In genomic region chr16:3052571-3053329, GRCh38 we compare ENCODE assay signal across 9 cellular contexts. TPM values are rescaled to one million over a fixed set of nuclear protein-coding genes. Genes with fewer than 3 reads are reported as not detected.
DNase-seq lines count a peak whose midpoint lies in the region; ATAC-seq and TF ChIP-seq lines count a peak whose summit lies in the region.
"Not testable (repeated sequence)": the region's sequence is repeated elsewhere in the genome, so short reads cannot be mapped to it uniquely, and the experiment has no call there.
"Had no signal": no experiment of that assay in that cellular context is flagged by ENCODE, and none has a peak within 500 bp of the region (broad histone marks: within the 10 kb centered on the region; RNA-seq: fewer than 3 reads in every experiment).

No MANE protein-coding gene starts in this region.

- H3K4me3 Mint-ChIP-seq in CD4-positive, alpha-beta T cell; T-cell; activated CD8-positive, alpha-beta T cell treated with anti-CD3 and anti-CD28 coated beads for 36 hours; immature natural killer cell: not testable (repeated sequence)

- H3K27me3 Mint-ChIP-seq in CD4-positive, alpha-beta T cell; T-cell; activated CD8-positive, alpha-beta T cell treated with anti-CD3 and anti-CD28 coated beads for 36 hours: not testable (repeated sequence)
- peaks cover 5 to 13% (median 8%) of the 10 kb centered on the region in 3 donors for H3K27me3 Mint-ChIP-seq in immature natural killer cell (ENCODE audit: low read depth in 3 of 3)

- POLR2A ChIA-PET in CD4-positive, alpha-beta T cell (lab: Charles Lee); T-cell (lab: Charles Lee); activated CD8-positive, alpha-beta T cell treated with anti-CD3 and anti-CD28 coated beads for 36 hours (lab: Charles Lee): not testable (repeated sequence)

- not testable (repeated sequence) for H3K27ac ChIP-seq in CD4-positive, alpha-beta T cell (ENCODE audit: low read depth, low read length)

- intact Hi-C loops in CD4-positive, alpha-beta T cell (cut with DNase I, micrococcal nuclease); activated CD8-positive, alpha-beta T cell treated with anti-CD3 and anti-CD28 coated beads for 36 hours (cut with micrococcal nuclease): not testable (repeated sequence)

- H3K9me3 Mint-ChIP-seq in CD4-positive, alpha-beta T cell; T-cell; activated CD8-positive, alpha-beta T cell treated with anti-CD3 and anti-CD28 coated beads for 36 hours; activated naive CD4-positive, alpha-beta T cell treated with anti-CD3 and anti-CD28 coated beads, Interleukin-2, amount 50 U/mL, for 72 hours; immature natural killer cell: not testable (repeated sequence)

- not testable (repeated sequence) for H3K27ac Mint-ChIP-seq in CD4-positive, alpha-beta T cell; activated CD8-positive, alpha-beta T cell treated with anti-CD3 and anti-CD28 coated beads for 36 hours; activated naive CD4-positive, alpha-beta T cell treated with anti-CD3 and anti-CD28 coated beads, Interleukin-2, amount 50 U/mL, for 72 hours
- peak overlapping the region in 1 of 2 donors; percentile 73 for H3K27ac Mint-ChIP-seq in T-cell
- H3K27ac Mint-ChIP-seq in immature natural killer cell: peak overlapping the region in 4 of 6 donors; percentile 33 to 77 (median 54)

- H3K4me1 Mint-ChIP-seq in CD4-positive, alpha-beta T cell (ENCODE audit: low read depth): peaks cover 46% of the 10 kb centered on the region
- H3K4me1 Mint-ChIP-seq in T-cell: peaks cover 34 to 59% (median 54%) of the 10 kb centered on the region in 3 donors
- peaks cover 47% of the 10 kb centered on the region for H3K4me1 Mint-ChIP-seq in activated CD8-positive, alpha-beta T cell treated with anti-CD3 and anti-CD28 coated beads for 36 hours (ENCODE audit: low read depth)
- peaks cover 62 to 66% of the 10 kb centered on the region in 2 donors for H3K4me1 Mint-ChIP-seq in immature natural killer cell

- CTCF ChIA-PET in CD4-positive, alpha-beta T cell (lab: Charles Lee); T-cell (lab: Charles Lee): not testable (repeated sequence)
- CTCF ChIA-PET in activated CD8-positive, alpha-beta T cell treated with anti-CD3 and anti-CD28 coated beads for 36 hours (lab: Charles Lee): interaction anchor here (6.0 kb wide), 1 partner anchor 22 kb away, joined by 99 read pairs; no protein-coding TSS in a partner anchor

- not testable (repeated sequence) for H3K27me3 ChIP-seq in CD4-positive, alpha-beta T cell (ENCODE audit: control insufficient read depth, insufficient read depth, low read length)

- not testable (repeated sequence) for H3K9me3 ChIP-seq in CD4-positive, alpha-beta T cell (ENCODE audit: control insufficient read depth, low read length)

- DNase-seq in CD4-positive, alpha-beta T cell: peak in 1 of 10 experiments; percentile 31
- not testable (repeated sequence) for DNase-seq in T-cell; activated naive CD4-positive, alpha-beta T cell treated with anti-CD3 and anti-CD28 coated beads, Interleukin-2, amount 50 U/mL, for 72 hours (ENCODE audit: low spot score in 2 of 2); immature natural killer cell; stimulated activated naive CD8-positive, alpha-beta T cell treated with anti-CD3 and anti-CD28 coated beads, Interleukin-15, Interleukin-2, amounts not matched to agents 100 U/mL and 50 U/mL, for 24 hours
- peak; percentile 42 for DNase-seq in activated CD8-positive, alpha-beta T cell treated with anti-CD3 and anti-CD28 coated beads for 36 hours

- H3K36me3 Mint-ChIP-seq in CD4-positive, alpha-beta T cell (ENCODE audit: low read depth): peaks cover 26% of the 10 kb centered on the region
- H3K36me3 Mint-ChIP-seq in T-cell (peaks cover 13% of the 10 kb centered on the region), immature natural killer cell (peaks cover 6 to 22% (median 7%) of the 10 kb centered on the region in 3 donors)
- H3K36me3 Mint-ChIP-seq in activated CD8-positive, alpha-beta T cell treated with anti-CD3 and anti-CD28 coated beads for 36 hours (ENCODE audit: low read depth): peaks cover 25% of the 10 kb centered on the region
- H3K36me3 Mint-ChIP-seq in activated naive CD4-positive, alpha-beta T cell treated with anti-CD3 and anti-CD28 coated beads, Interleukin-2, amount 50 U/mL, for 72 hours: peaks cover 0 to 12% of the 10 kb centered on the region in 2 donors

- not testable (repeated sequence) for TF ChIP-seq CTCF in CD4-positive, alpha-beta T cell (IDR thresholded peaks at IDR 0.05); activated CD8-positive, alpha-beta T cell treated with anti-CD3 and anti-CD28 coated beads for 36 hours (IDR thresholded peaks at IDR 0.05)

- ATAC-seq in CD4-positive, alpha-beta T cell (ENCODE audit: poor library complexity): peak; percentile 58
- ATAC-seq in T-cell (replicated peaks in 1 of 4): peak; percentile 38 to 63 (median 52)
- ATAC-seq in activated CD8-positive, alpha-beta T cell treated with anti-CD3 and anti-CD28 coated beads for 36 hours: peak; percentile 38
- peak; percentile 77 to 78 for ATAC-seq in activated naive CD4-positive, alpha-beta T cell treated with anti-CD3 and anti-CD28 coated beads, Interleukin-2, amount 50 U/mL, for 72 hours
- peak; percentile 59 for ATAC-seq in stimulated activated naive CD8-positive, alpha-beta T cell treated with anti-CD3 and anti-CD28 coated beads, Interleukin-15, Interleukin-2, amounts not matched to agents 100 U/mL and 50 U/mL, for 24 hours

RNA-seq across cellular contexts. Expression of gene MMP25, which starts 6.4 kb away (rescaled TPM):
- total RNA-seq in CD4-positive, alpha-beta T cell: under 1 TPM; 0.42 to 0.80 TPM
- total RNA-seq in T-cell: 1 to 10 TPM; 1.6 to 9.6 (median 4.1) TPM
- 1 to 10 TPM; 1.1 to 1.5 TPM for total RNA-seq in activated CD8-positive, alpha-beta T cell treated with anti-CD3 and anti-CD28 coated beads for 36 hours
- 1 to 10 TPM; 1.8 to 2.0 TPM for total RNA-seq in activated naive CD4-positive, alpha-beta T cell treated with anti-CD3 and anti-CD28 coated beads, Interleukin-2, amount 50 U/mL, for 72 hours
- polyA plus RNA-seq in immature natural killer cell: 1 to 10 TPM in 1 of 3 donors, under 1 TPM in 2; 0.19 to 2.2 (median 0.73) TPM

RNA-seq across cellular contexts. Expression of gene IL32, which starts 12.7 kb away (rescaled TPM):
- total RNA-seq in CD4-positive, alpha-beta T cell: 100 to 1,000 TPM; 378 to 383 TPM
- 1,000 to 10,000 TPM in 2 of 5 donors, 100 to 1,000 TPM in 3; 736 to 1,200 (median 999) TPM for total RNA-seq in T-cell
- total RNA-seq in activated CD8-positive, alpha-beta T cell treated with anti-CD3 and anti-CD28 coated beads for 36 hours: 100 to 1,000 TPM; 971 to 974 TPM
- total RNA-seq in activated naive CD4-positive, alpha-beta T cell treated with anti-CD3 and anti-CD28 coated beads, Interleukin-2, amount 50 U/mL, for 72 hours: 1,000 to 10,000 TPM; 2,042 to 3,291 TPM
- polyA plus RNA-seq in immature natural killer cell: 1,000 to 10,000 TPM in 1 of 3 donors, 100 to 1,000 TPM in 2; 878 to 1,331 (median 944) TPM

RNA-seq across cellular contexts. Expression of gene BICDL2, which starts 16.0 kb away (rescaled TPM):
- total RNA-seq in CD4-positive, alpha-beta T cell: not detected
- under 1 TPM in 3 of 5 donors, not detected in 2; 0.13 to 0.16 (median 0.15) TPM for total RNA-seq in T-cell
- under 1 TPM; 0.77 to 0.92 TPM for total RNA-seq in activated CD8-positive, alpha-beta T cell treated with anti-CD3 and anti-CD28 coated beads for 36 hours
- total RNA-seq in activated naive CD4-positive, alpha-beta T cell treated with anti-CD3 and anti-CD28 coated beads, Interleukin-2, amount 50 U/mL, for 72 hours: 1 to 10 TPM in 1 of 2 donors, not detected in 1; 2.9 TPM
- polyA plus RNA-seq in immature natural killer cell: not detected
- total RNA-seq: A172, skeletal muscle tissue had no signal
- polyA plus RNA-seq: CD14-positive monocyte had no signal

RNA-seq across cellular contexts. Expression of gene THOC6, which starts 28.9 kb away (rescaled TPM):
- 10 to 100 TPM; 12.0 to 12.9 TPM for total RNA-seq in CD4-positive, alpha-beta T cell
- 10 to 100 TPM; 23.7 to 32.8 (median 31.7) TPM for total RNA-seq in T-cell
- total RNA-seq in activated CD8-positive, alpha-beta T cell treated with anti-CD3 and anti-CD28 coated beads for 36 hours: 10 to 100 TPM; 55.4 to 56.6 TPM
- 10 to 100 TPM; 35.3 to 65.2 TPM for total RNA-seq in activated naive CD4-positive, alpha-beta T cell treated with anti-CD3 and anti-CD28 coated beads, Interleukin-2, amount 50 U/mL, for 72 hours
- polyA plus RNA-seq in immature natural killer cell: 10 to 100 TPM; 40.1 to 45.4 (median 42.1) TPM

RNA-seq across cellular contexts. Expression of gene HCFC1R1, which starts 29.0 kb away (rescaled TPM):
- total RNA-seq in CD4-positive, alpha-beta T cell: 10 to 100 TPM in 1 of 2 experiments, 1 to 10 TPM in 1; 8.9 to 11.0 TPM
- total RNA-seq in T-cell: 10 to 100 TPM; 11.4 to 25.9 (median 22.3) TPM
- 10 to 100 TPM; 24.2 to 24.8 TPM for total RNA-seq in activated CD8-positive, alpha-beta T cell treated with anti-CD3 and anti-CD28 coated beads for 36 hours
- 10 to 100 TPM; 40.9 to 47.3 TPM for total RNA-seq in activated naive CD4-positive, alpha-beta T cell treated with anti-CD3 and anti-CD28 coated beads, Interleukin-2, amount 50 U/mL, for 72 hours
- polyA plus RNA-seq in immature natural killer cell: 10 to 100 TPM; 17.2 to 37.3 (median 21.5) TPM
